In the genomic region with DNA sequence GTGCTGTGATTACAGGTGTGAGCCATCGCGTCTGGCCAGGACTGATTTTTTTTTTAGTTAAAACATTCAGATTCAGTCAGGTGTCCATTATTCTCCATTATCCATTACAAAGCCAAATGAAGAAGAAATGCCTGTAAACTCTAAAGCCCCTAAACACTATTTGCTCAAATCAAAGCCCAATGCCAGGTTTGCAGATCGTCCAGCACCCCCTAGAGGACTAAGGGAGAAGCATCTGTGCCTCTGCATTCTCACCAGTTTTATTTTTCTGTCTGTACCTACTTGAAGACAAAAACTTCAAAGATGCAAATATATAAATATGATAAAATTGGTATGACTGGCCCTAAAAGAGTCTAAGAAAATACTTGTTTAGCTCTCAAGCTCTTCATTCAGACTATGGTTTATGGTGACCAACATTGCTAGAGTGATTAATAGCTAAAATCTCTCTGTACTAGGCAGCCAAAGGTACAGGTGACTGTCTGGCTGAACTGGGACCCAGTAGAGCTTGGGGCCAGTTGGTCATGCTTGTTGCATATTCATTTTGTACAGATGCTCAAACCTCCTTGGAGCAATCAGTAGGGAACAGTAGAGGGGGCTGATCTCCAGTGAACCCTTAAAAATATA, we compare ENCODE assay signal across 1 cellular context.
TF ChIP-seq lines count a peak whose summit lies in the region.

No MANE protein-coding gene starts in this region.

TF ChIP-seq in HEK293, 187 proteins besides CTCF, POLR2A, EP300 and RAD21 (continued from another document):
- TF ChIP-seq ZNF248 (tag by site-specific recombination; IDR thresholded peaks at IDR 0.05) = no peak
- TF ChIP-seq GFI1B (tag by site-specific recombination; IDR thresholded peaks at IDR 0.05) = peak; percentile 89
- TF ChIP-seq, protein P1, sequence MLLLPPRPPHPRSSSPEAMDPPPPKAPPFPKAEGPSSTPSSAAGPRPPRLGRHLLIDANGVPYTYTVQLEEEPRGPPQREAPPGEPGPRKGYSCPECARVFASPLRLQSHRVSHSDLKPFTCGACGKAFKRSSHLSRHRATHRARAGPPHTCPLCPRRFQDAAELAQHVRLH (tag by site-specific recombination; IDR thresholded peaks at IDR 0.05) = no peak
- no peak for TF ChIP-seq ZNF549 (tag by site-specific recombination; IDR thresholded peaks at IDR 0.05)
- no peak for TF ChIP-seq ZNF843 (tag by site-specific recombination; IDR thresholded peaks at IDR 0.05)
- TF ChIP-seq ZNF654 (tag by site-specific recombination; IDR thresholded peaks at IDR 0.05; ENCODE audit: low read depth) = peak; percentile 71
- TF ChIP-seq ZNF174 (tag by site-specific recombination; IDR thresholded peaks at IDR 0.05) = no peak
- TF ChIP-seq ZNF302 (tag by site-specific recombination; IDR thresholded peaks at IDR 0.05; ENCODE audit: low read depth) = no peak
- no peak for TF ChIP-seq ZNF777 (tag by site-specific recombination; IDR thresholded peaks at IDR 0.05; ENCODE audit: borderline replicate concordance)
- TF ChIP-seq EGR2 (tag by site-specific recombination; IDR thresholded peaks at IDR 0.05; ENCODE audit: low read depth) = no peak
- TF ChIP-seq ZNF785 (tag by site-specific recombination; IDR thresholded peaks at IDR 0.05) = no peak
- TF ChIP-seq ZNF558 (tag by site-specific recombination; IDR thresholded peaks at IDR 0.05) = no peak
- no peak for TF ChIP-seq SP3 (tag by site-specific recombination; IDR thresholded peaks at IDR 0.05)
- TF ChIP-seq TCF7L2 (IDR thresholded peaks at IDR 0.05; ENCODE audit: borderline replicate concordance, low read depth, low read length) = no peak
- TF ChIP-seq, protein P2, sequence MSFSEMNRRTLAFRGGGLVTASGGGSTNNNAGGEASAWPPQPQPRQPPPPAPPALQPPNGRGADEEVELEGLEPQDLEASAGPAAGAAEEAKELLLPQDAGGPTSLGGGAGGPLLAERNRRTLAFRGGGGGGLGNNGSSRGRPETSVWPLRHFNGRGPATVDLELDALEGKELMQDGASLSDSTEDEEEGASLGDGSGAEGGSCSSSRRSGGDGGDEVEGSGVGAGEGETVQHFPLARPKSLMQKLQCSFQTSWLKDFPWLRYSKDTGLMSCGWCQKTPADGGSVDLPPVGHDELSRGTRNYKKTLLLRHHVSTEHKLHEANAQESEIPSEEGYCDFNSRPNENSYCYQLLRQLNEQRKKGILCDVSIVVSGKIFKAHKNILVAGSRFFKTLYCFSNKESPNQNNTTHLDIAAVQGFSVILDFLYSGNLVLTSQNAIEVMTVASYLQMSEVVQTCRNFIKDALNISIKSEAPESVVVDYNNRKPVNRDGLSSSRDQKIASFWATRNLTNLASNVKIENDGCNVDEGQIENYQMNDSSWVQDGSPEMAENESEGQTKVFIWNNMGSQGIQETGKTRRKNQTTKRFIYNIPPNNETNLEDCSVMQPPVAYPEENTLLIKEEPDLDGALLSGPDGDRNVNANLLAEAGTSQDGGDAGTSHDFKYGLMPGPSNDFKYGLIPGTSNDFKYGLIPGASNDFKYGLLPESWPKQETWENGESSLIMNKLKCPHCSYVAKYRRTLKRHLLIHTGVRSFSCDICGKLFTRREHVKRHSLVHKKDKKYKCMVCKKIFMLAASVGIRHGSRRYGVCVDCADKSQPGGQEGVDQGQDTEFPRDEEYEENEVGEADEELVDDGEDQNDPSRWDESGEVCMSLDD (tag by site-specific recombination; IDR thresholded peaks at IDR 0.05) = no peak
